Comparison of ENCODE assay signal across 1 cellular context in the genomic region with DNA sequence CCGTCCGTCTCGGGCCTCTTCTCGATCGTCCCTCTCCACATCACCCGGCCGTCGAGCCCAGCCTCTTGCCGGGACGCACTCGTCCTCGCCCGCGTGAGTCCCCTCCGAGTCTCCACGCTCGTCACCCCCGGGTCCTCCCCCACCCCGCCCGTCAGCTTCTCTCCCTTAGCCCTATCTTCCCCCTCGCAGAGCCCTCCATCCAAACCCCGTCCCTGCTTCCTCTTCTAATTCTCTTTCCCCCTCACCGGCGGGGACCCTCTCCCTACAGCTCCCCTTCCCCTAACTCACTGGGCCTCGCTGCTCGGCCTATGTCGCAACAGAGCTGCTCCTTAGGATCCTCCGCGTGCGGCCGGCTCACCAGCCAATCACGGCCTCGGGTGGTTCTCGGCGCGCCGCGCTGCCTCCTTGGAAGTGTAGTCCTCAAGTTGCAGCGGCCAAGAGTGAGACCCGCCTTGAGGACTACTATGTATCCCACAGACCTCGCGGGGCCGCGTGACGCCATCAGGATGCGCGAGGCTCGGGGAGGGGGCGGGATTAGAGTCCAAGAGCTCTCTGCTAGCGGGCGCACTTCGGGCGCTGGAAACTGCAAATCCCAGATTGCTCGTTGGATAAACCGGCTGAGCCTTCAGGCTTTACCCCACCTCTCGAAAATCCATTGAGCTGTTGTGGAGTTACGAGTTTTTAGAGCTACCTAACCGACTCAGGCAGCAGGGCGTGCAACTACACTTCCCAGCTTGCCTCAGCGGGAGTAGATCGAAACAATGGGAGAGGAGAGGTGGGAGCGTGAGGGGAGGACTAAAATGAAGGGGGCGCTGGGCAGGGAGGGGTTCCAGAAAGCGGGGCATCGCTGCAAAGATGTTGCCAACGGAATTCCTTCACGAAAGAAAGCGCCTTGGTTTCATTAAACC.
A peak's percentile ranks its signal among the peaks of the same experiment; 100 is the strongest.
TF ChIP-seq lines count a peak whose summit lies in the region.

A gene (minus strand): TSS at position 331 of the 908 bp plus-strand sequence. CDS start 747 bp downstream, outside the sequence.

TF ChIP-seq in HepG2, 621 proteins besides CTCF, POLR2A, EP300 and RAD21 (continued from another document and continues in another):
- TF ChIP-seq, protein P1, sequence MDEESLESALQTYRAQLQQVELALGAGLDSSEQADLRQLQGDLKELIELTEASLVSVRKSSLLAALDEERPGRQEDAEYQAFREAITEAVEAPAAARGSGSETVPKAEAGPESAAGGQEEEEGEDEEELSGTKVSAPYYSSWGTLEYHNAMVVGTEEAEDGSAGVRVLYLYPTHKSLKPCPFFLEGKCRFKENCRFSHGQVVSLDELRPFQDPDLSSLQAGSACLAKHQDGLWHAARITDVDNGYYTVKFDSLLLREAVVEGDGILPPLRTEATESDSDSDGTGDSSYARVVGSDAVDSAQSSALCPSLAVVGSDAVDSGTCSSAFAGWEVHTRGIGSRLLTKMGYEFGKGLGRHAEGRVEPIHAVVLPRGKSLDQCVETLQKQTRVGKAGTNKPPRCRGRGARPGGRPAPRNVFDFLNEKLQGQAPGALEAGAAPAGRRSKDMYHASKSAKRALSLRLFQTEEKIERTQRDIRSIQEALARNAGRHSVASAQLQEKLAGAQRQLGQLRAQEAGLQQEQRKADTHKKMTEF (CRISPR knock-in tag; IDR thresholded peaks at IDR 0.05), result peak; percentile 71; the same call in 1 of the 2 replicates
- TF ChIP-seq HNF4A (CRISPR knock-in tag; IDR thresholded peaks at IDR 0.05) (peak; percentile 65), ZNF780A (CRISPR knock-in tag; IDR thresholded peaks at IDR 0.05) (no peak), FOXA3 (CRISPR knock-in tag; IDR thresholded peaks at IDR 0.05) (peak; percentile 61), SIX4 (CRISPR knock-in tag; IDR thresholded peaks at IDR 0.05) (peak; percentile 50; the same call in 1 of the 2 replicates), MTA3 (CRISPR knock-in tag; IDR thresholded peaks at IDR 0.05) (no peak), ELF4 (CRISPR knock-in tag; IDR thresholded peaks at IDR 0.05; ENCODE audit: borderline replicate concordance) (peak; percentile 20; the same call in 1 of the 2 replicates), ZIK1 (CRISPR knock-in tag; IDR thresholded peaks at IDR 0.05; ENCODE audit: borderline replicate concordance, low read depth) (peak; percentile 58; the same call in 1 of the 2 replicates), FOSL2 (CRISPR knock-in tag; IDR thresholded peaks at IDR 0.05) (peak; percentile 36; the same call in 1 of the 2 replicates), RFX5 (IDR thresholded peaks at IDR 0.05; ENCODE audit: low read depth, low read length) (peak; percentile 40; the same call in 1 of the 2 replicates), KLF13 (CRISPR knock-in tag; IDR thresholded peaks at IDR 0.05) (no peak), PTBP1 (IDR thresholded peaks at IDR 0.05; ENCODE audit: low read depth, low read length, poor library complexity, severe bottlenecking) (peak; percentile 29), ZNF143 (CRISPR knock-in tag; IDR thresholded peaks at IDR 0.05) (peak; percentile 97), ZMYM3 (CRISPR knock-in tag; IDR thresholded peaks at IDR 0.05) (no peak), ZNF775 (CRISPR knock-in tag; IDR thresholded peaks at IDR 0.05; ENCODE audit: borderline replicate concordance) (peak; percentile 43; the same call in 1 of the 2 replicates), ZNF230 (CRISPR knock-in tag; IDR thresholded peaks at IDR 0.05) (no peak), HDAC6 (IDR thresholded peaks at IDR 0.05; ENCODE audit: low read depth, low read length) (no peak), SAFB2 (CRISPR knock-in tag; IDR thresholded peaks at IDR 0.05; ENCODE audit: borderline replicate concordance, low read depth) (peak; percentile 67), HNRNPK (IDR thresholded peaks at IDR 0.05; ENCODE audit: low read depth, low read length, poor library complexity, severe bottlenecking) (peak; percentile 71), FOXC1 (CRISPR knock-in tag; IDR thresholded peaks at IDR 0.05; ENCODE audit: borderline replicate concordance) (0 out of 2 replicates have a peak, but pooled peaks have one; percentile 67), ZNF788 (CRISPR knock-in tag; IDR thresholded peaks at IDR 0.05; ENCODE audit: borderline replicate concordance) (peak; percentile 90; the same call in 1 of the 2 replicates), MIER3 (CRISPR knock-in tag; IDR thresholded peaks at IDR 0.05; ENCODE audit: borderline replicate concordance) (peak; percentile 79; the same call in 1 of the 2 replicates), CEBPB (IDR thresholded peaks at IDR 0.05; ENCODE audit: borderline replicate concordance, low read depth, low read length) (peak; percentile 97), SMAD3 (CRISPR knock-in tag; IDR thresholded peaks at IDR 0.05) (0 out of 2 replicates have a peak, but pooled peaks have one; percentile 38), TCF7 (IDR thresholded peaks at IDR 0.05; ENCODE audit: low read depth) (no peak), THYN1 (CRISPR knock-in tag; IDR thresholded peaks at IDR 0.05; ENCODE audit: borderline replicate concordance, low read depth) (no peak), ZNF510 (CRISPR knock-in tag; IDR thresholded peaks at IDR 0.05; ENCODE audit: low read depth) (no peak), SP4 (CRISPR knock-in tag; IDR thresholded peaks at IDR 0.05) (peak; percentile 74), ZNF263 (CRISPR knock-in tag; IDR thresholded peaks at IDR 0.05) (peak; percentile 26), POLR2AphosphoS5 (IDR thresholded peaks at IDR 0.05; ENCODE audit: low read depth, low read length) (peak; percentile 88), ZBTB3 (CRISPR knock-in tag; IDR thresholded peaks at IDR 0.05; ENCODE audit: borderline replicate concordance, low read depth) (0 out of 2 replicates have a peak, but pooled peaks have one; percentile 19), NFATC3 (CRISPR knock-in tag; IDR thresholded peaks at IDR 0.05) (peak; percentile 72; the same call in 1 of the 2 replicates), ZNF556 (CRISPR knock-in tag; IDR thresholded peaks at IDR 0.05; ENCODE audit: borderline replicate concordance) (0 out of 2 replicates have a peak, but pooled peaks have one; percentile 43), MZF1 (CRISPR knock-in tag; IDR thresholded peaks at IDR 0.05; ENCODE audit: borderline replicate concordance) (peak; percentile 31; the same call in 1 of the 2 replicates), SIN3B (IDR thresholded peaks at IDR 0.05; ENCODE audit: low read length) (no peak; the same call in 1 of the 2 replicates), CREB1 (IDR thresholded peaks at IDR 0.05) (peak; percentile 97), CREB1 (CRISPR knock-in tag; IDR thresholded peaks at IDR 0.05) (peak; percentile 100), ZNF317 (CRISPR knock-in tag; IDR thresholded peaks at IDR 0.05) (no peak), ZFP41 (CRISPR knock-in tag; IDR thresholded peaks at IDR 0.05; ENCODE audit: borderline replicate concordance) (no peak), IRF2 (CRISPR knock-in tag; IDR thresholded peaks at IDR 0.05) (peak; percentile 87), U2AF1 (optimal IDR thresholded peaks at IDR 0.05; ENCODE audit: low read depth, low read length) (peak; percentile 78), ZNF543 (CRISPR knock-in tag; IDR thresholded peaks at IDR 0.05) (peak; percentile 80; the same call in 1 of the 2 replicates), NKX3-1 (CRISPR knock-in tag; IDR thresholded peaks at IDR 0.05) (0 out of 2 replicates have a peak, but pooled peaks have one; percentile 18)
- TF ChIP-seq, protein P2, sequence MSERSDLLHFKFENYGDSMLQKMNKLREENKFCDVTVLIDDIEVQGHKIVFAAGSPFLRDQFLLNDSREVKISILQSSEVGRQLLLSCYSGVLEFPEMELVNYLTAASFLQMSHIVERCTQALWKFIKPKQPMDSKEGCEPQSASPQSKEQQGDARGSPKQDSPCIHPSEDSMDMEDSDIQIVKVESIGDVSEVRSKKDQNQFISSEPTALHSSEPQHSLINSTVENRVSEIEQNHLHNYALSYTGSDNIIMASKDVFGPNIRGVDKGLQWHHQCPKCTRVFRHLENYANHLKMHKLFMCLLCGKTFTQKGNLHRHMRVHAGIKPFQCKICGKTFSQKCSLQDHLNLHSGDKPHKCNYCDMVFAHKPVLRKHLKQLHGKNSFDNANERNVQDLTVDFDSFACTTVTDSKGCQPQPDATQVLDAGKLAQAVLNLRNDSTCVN (CRISPR knock-in tag; IDR thresholded peaks at IDR 0.05; ENCODE audit: borderline replicate concordance), result 0 out of 2 replicates have a peak, but pooled peaks have one; percentile 20
- TF ChIP-seq, protein P3, sequence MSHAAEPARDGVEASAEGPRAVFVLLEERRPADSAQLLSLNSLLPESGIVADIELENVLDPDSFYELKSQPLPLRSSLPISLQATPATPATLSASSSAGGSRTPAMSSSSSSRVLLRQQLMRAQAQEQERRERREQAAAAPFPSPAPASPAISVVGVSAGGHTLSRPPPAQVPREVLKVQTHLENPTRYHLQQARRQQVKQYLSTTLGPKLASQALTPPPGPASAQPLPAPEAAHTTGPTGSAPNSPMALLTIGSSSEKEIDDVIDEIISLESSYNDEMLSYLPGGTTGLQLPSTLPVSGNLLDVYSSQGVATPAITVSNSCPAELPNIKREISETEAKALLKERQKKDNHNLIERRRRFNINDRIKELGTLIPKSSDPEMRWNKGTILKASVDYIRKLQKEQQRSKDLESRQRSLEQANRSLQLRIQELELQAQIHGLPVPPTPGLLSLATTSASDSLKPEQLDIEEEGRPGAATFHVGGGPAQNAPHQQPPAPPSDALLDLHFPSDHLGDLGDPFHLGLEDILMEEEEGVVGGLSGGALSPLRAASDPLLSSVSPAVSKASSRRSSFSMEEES (CRISPR knock-in tag; IDR thresholded peaks at IDR 0.05), result peak; percentile 38; the same call in 1 of the 2 replicates
- TF ChIP-seq, protein P4, sequence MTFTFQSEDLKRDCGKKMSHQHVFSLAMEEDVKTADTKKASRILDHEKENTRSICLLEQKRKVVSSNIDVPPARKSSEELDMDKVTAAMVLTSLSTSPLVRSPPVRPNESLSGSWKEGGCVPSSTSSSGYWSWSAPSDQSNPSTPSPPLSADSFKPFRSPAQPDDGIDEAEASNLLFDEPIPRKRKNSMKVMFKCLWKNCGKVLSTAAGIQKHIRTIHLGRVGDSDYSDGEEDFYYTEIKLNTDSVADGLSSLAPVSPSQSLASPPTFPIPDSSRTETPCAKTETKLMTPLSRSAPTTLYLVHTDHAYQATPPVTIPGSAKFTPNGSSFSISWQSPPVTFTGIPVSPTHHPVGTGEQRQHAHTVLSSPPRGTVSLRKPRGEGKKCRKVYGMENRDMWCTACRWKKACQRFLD (CRISPR knock-in tag; IDR thresholded peaks at IDR 0.05; ENCODE audit: borderline replicate concordance), result 0 out of 2 replicates have a peak, but pooled peaks have one; percentile 63
- TF ChIP-seq, protein P5, sequence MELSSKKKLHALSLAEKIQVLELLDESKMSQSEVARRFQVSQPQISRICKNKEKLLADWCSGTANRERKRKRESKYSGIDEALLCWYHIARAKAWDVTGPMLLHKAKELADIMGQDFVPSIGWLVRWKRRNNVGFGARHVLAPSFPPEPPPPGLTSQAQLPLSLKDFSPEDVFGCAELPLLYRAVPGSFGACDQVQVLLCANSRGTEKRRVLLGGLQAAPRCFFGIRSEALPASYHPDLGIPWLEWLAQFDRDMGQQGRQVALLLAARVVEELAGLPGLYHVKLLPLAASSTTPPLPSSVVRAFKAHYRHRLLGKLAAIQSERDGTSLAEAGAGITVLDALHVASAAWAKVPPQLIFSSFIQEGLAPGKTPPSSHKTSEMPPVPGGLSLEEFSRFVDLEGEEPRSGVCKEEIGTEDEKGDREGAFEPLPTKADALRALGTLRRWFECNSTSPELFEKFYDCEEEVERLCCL (CRISPR knock-in tag; IDR thresholded peaks at IDR 0.05; ENCODE audit: borderline replicate concordance), result no peak
- TF ChIP-seq, protein P6, sequence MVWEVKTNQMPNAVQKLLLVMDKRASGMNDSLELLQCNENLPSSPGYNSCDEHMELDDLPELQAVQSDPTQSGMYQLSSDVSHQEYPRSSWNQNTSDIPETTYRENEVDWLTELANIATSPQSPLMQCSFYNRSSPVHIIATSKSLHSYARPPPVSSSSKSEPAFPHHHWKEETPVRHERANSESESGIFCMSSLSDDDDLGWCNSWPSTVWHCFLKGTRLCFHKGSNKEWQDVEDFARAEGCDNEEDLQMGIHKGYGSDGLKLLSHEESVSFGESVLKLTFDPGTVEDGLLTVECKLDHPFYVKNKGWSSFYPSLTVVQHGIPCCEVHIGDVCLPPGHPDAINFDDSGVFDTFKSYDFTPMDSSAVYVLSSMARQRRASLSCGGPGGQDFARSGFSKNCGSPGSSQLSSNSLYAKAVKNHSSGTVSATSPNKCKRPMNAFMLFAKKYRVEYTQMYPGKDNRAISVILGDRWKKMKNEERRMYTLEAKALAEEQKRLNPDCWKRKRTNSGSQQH (CRISPR knock-in tag; IDR thresholded peaks at IDR 0.05; ENCODE audit: low read depth), result 0 out of 2 replicates have a peak, but pooled peaks have one; percentile 38
- TF ChIP-seq, protein P7, sequence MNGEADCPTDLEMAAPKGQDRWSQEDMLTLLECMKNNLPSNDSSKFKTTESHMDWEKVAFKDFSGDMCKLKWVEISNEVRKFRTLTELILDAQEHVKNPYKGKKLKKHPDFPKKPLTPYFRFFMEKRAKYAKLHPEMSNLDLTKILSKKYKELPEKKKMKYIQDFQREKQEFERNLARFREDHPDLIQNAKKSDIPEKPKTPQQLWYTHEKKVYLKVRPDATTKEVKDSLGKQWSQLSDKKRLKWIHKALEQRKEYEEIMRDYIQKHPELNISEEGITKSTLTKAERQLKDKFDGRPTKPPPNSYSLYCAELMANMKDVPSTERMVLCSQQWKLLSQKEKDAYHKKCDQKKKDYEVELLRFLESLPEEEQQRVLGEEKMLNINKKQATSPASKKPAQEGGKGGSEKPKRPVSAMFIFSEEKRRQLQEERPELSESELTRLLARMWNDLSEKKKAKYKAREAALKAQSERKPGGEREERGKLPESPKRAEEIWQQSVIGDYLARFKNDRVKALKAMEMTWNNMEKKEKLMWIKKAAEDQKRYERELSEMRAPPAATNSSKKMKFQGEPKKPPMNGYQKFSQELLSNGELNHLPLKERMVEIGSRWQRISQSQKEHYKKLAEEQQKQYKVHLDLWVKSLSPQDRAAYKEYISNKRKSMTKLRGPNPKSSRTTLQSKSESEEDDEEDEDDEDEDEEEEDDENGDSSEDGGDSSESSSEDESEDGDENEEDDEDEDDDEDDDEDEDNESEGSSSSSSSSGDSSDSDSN (CRISPR knock-in tag; IDR thresholded peaks at IDR 0.05), result peak; percentile 63
- TF ChIP-seq, protein P8, sequence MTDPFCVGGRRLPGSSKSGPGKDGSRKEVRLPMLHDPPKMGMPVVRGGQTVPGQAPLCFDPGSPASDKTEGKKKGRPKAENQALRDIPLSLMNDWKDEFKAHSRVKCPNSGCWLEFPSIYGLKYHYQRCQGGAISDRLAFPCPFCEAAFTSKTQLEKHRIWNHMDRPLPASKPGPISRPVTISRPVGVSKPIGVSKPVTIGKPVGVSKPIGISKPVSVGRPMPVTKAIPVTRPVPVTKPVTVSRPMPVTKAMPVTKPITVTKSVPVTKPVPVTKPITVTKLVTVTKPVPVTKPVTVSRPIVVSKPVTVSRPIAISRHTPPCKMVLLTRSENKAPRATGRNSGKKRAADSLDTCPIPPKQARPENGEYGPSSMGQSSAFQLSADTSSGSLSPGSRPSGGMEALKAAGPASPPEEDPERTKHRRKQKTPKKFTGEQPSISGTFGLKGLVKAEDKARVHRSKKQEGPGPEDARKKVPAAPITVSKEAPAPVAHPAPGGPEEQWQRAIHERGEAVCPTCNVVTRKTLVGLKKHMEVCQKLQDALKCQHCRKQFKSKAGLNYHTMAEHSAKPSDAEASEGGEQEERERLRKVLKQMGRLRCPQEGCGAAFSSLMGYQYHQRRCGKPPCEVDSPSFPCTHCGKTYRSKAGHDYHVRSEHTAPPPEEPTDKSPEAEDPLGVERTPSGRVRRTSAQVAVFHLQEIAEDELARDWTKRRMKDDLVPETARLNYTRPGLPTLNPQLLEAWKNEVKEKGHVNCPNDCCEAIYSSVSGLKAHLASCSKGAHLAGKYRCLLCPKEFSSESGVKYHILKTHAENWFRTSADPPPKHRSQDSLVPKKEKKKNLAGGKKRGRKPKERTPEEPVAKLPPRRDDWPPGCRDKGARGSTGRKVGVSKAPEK (CRISPR knock-in tag; IDR thresholded peaks at IDR 0.05; ENCODE audit: borderline replicate concordance), result peak; percentile 62; the same call in 1 of the 2 replicates
